ENCODE assay signal across 10 cellular contexts in genomic region chr1:1841575-1841991, GRCh38. TPM values are rescaled to one million over a fixed set of nuclear protein-coding genes. Genes with fewer than 3 reads are reported as not detected.
A peak's percentile ranks its signal among the peaks of the same experiment; 100 is the strongest.
DNase-seq lines count a peak whose midpoint lies in the region; ATAC-seq and TF ChIP-seq lines count a peak whose summit lies in the region.
"Had no signal": no experiment of that assay in that cellular context is flagged by ENCODE, and none has a peak within 500 bp of the region (broad histone marks: within the 10 kb centered on the region; RNA-seq: fewer than 3 reads in every experiment).

No MANE protein-coding gene starts in this region.

- peaks cover 10% of the 10 kb centered on the region for H3F3A ChIP-seq in smooth muscle cell (ENCODE audit: low read depth)

- H3K4me1 Mint-ChIP-seq in T-helper 1 cell treated with Interleukin-12 subunit alpha and Interleukin-12 subunit beta and Interleukin-4 antibody, amounts not matched to agents 30 μg/mL and 1 μg/mL, for 36 hours (ENCODE audit: low read depth): peaks cover 18% of the 10 kb centered on the region

- no peak overlapping the region for H2AFZ ChIP-seq in fibroblast of lung (ENCODE audit: low read length)
- H2AFZ ChIP-seq in smooth muscle cell (ENCODE audit: low read depth): no peak overlapping the region

- H3K27ac ChIP-seq in fibroblast of lung (ENCODE audit: insufficient read depth, low read length): peak overlapping the region; percentile 51
- H3K27ac ChIP-seq in smooth muscle cell (ENCODE audit: low read depth): peak overlapping the region; percentile 15
- H3K27ac ChIP-seq: A549, SJCRH30 had no signal

- H3K27me3 ChIP-seq in fibroblast of lung (ENCODE audit: control insufficient read depth, insufficient read depth, low read length): no peaks in the 10 kb centered on the region
- no peaks in the 10 kb centered on the region for H3K27me3 ChIP-seq in smooth muscle cell (ENCODE audit: low read depth)
- H3K27me3 ChIP-seq: SJCRH30 had no signal

- no peaks in the 10 kb centered on the region for H3K9me3 Mint-ChIP-seq in T-helper 1 cell treated with Interleukin-12 subunit alpha and Interleukin-12 subunit beta and Interleukin-4 antibody, amounts not matched to agents 30 μg/mL and 1 μg/mL, for 36 hours

- H3K4me1 ChIP-seq in fibroblast of lung (ENCODE audit: control insufficient read depth, extremely low read depth, insufficient read depth, low read length) (peaks cover 3% of the 10 kb centered on the region), smooth muscle cell (ENCODE audit: low read depth) (no peaks in the 10 kb centered on the region)

- peak overlapping the region; percentile 78 for H3K4me2 ChIP-seq in fibroblast of lung (ENCODE audit: extremely low read depth, insufficient read depth, low read length)
- no peak overlapping the region for H3K4me2 ChIP-seq in smooth muscle cell
- H3K4me2 ChIP-seq: A549 had no signal

- peak overlapping the region; percentile 81 for H3K27ac Mint-ChIP-seq in T-helper 1 cell treated with Interleukin-12 subunit alpha and Interleukin-12 subunit beta and Interleukin-4 antibody, amounts not matched to agents 30 μg/mL and 1 μg/mL, for 36 hours

- no peaks in the 10 kb centered on the region for H3K27me3 Mint-ChIP-seq in T-helper 1 cell treated with Interleukin-12 subunit alpha and Interleukin-12 subunit beta and Interleukin-4 antibody, amounts not matched to agents 30 μg/mL and 1 μg/mL, for 36 hours (ENCODE audit: low read depth)

- no peaks in the 10 kb centered on the region for H3K9me3 ChIP-seq in fibroblast of lung (ENCODE audit: control insufficient read depth, insufficient read depth, low read depth, low read length)
- no peaks in the 10 kb centered on the region for H3K9me3 ChIP-seq in smooth muscle cell (replicated peaks; ENCODE audit: low read depth)
- H3K9me3 ChIP-seq: A549, SJCRH30 had no signal

- peak overlapping the region; percentile 51 for H3K4me3 Mint-ChIP-seq in T-helper 1 cell treated with Interleukin-12 subunit alpha and Interleukin-12 subunit beta and Interleukin-4 antibody, amounts not matched to agents 30 μg/mL and 1 μg/mL, for 36 hours

- TF ChIP-seq CTCF in fibroblast of lung (conservative IDR thresholded peaks at IDR 0.05 in 1 of 2, IDR thresholded peaks at IDR 0.05 in 1 of 2; ENCODE audit: low read depth in 1 of 2, low read length in 2 of 2) (peak; percentile 28 to 29), smooth muscle cell (IDR thresholded peaks at IDR 0.05; ENCODE audit: borderline replicate concordance, insufficient read depth, poor library complexity, severe bottlenecking) (no peak)

- H3K79me2 ChIP-seq in fibroblast of lung (ENCODE audit: control insufficient read depth, insufficient read depth, low read length): peaks cover 93% of the 10 kb centered on the region
- peaks cover 100% of the 10 kb centered on the region for H3K79me2 ChIP-seq in smooth muscle cell (ENCODE audit: low read depth)

- H3K36me3 ChIP-seq in fibroblast of lung (ENCODE audit: control insufficient read depth, insufficient read depth, low read length) (no peaks in the 10 kb centered on the region), smooth muscle cell (ENCODE audit: low read depth) (no peaks in the 10 kb centered on the region)

- DNase-seq in T-helper 1 cell (no peak), RPMI8226 (peak; percentile 47), fibroblast of lung (ENCODE audit: low read depth in 2 of 2) (peak in 1 of 2 donors; percentile 47), smooth muscle cell (lab: John Stamatoyannopoulos, UW; ENCODE audit: unreplicated experiment) (no peak), NCI-H1694 treated with DMSO at 0.1 percent for 48 hours (lab: John Stamatoyannopoulos, UW) (no peak), NCI-H187 (lab: John Stamatoyannopoulos, UW) (no peak)
- DNase-seq: SJCRH30 had no signal

- peaks cover 10% of the 10 kb centered on the region for H3K36me3 Mint-ChIP-seq in T-helper 1 cell treated with Interleukin-12 subunit alpha and Interleukin-12 subunit beta and Interleukin-4 antibody, amounts not matched to agents 30 μg/mL and 1 μg/mL, for 36 hours (ENCODE audit: low read depth)

- 84% methylated on average over 3 of the region's 3 CpGs for WGBS in smooth muscle cell (ENCODE audit: low lambda C conversion rate)

- ATAC-seq in GM21619 (IDR thresholded peaks at IDR 0.05; ENCODE audit: unreplicated experiment): no peak

- peak overlapping the region in 3 of 4 experiments; percentile 10 to 20 (median 14) for H3K4me3 ChIP-seq in fibroblast of lung (replicated peaks in 1 of 4; ENCODE audit: control extremely low read depth in 1 of 4, insufficient read depth in 1 of 4, low read depth in 3 of 4, low read length in 4 of 4)
- no peak overlapping the region for H3K4me3 ChIP-seq in smooth muscle cell
- H3K4me3 ChIP-seq: A549, SJCRH30 had no signal

- H4K20me1 ChIP-seq in fibroblast of lung (ENCODE audit: control insufficient read depth, extremely low read depth, insufficient read depth, low read length) (peaks cover 2% of the 10 kb centered on the region), smooth muscle cell (ENCODE audit: low read depth) (peaks cover 100% of the 10 kb centered on the region)

- no peak overlapping the region for H3K9ac ChIP-seq in fibroblast of lung (ENCODE audit: insufficient read depth, low read length)
- H3K9ac ChIP-seq in smooth muscle cell (ENCODE audit: low read depth): no peak overlapping the region

RNA-seq across cellular contexts. Expression of gene GNB1, which starts 49.3 kb away (rescaled TPM):
- total RNA-seq in fibroblast of lung (52.1 and 91.3 TPM in 2 replicates), smooth muscle cell (188 and 208 TPM in 2 replicates)
- polyA plus RNA-seq in fibroblast of lung (485 and 746 TPM in 2 replicates), smooth muscle cell (265 and 293 TPM in 2 replicates)
- polyA plus RNA-seq in fibroblast of lung (2012): 445 and 517 TPM in 2 replicates
- 949 and 1,023 TPM in 2 replicates for polyA minus RNA-seq in fibroblast of lung (ENCODE audit: low replicate concordance)
